2 cellular contexts compared by ENCODE assay signal in genomic region chr3:15409774-15410173, GRCh38.
TF ChIP-seq lines count a peak whose summit lies in the region.

No MANE protein-coding gene starts in this region.

TF ChIP-seq in liver, 16 proteins besides CTCF, POLR2A, EP300 and RAD21:
- TF ChIP-seq FOXA1 (IDR thresholded peaks at IDR 0.05) (no peak), JUND (IDR thresholded peaks at IDR 0.05) (no peak), NR2F2 (IDR thresholded peaks at IDR 0.05) (no peak), TAF1 (conservative IDR thresholded peaks at IDR 0.05) (no peak), HNF4A (conservative IDR thresholded peaks at IDR 0.05) (no peak), GABPA (IDR thresholded peaks at IDR 0.05 in 1 of 2, conservative IDR thresholded peaks at IDR 0.05 in 1 of 2) (no peak), FOXA2 (IDR thresholded peaks at IDR 0.05) (no peak), RXRA (IDR thresholded peaks at IDR 0.05) (no peak), SP1 (IDR thresholded peaks at IDR 0.05) (no peak), HNF4G (IDR thresholded peaks at IDR 0.05) (no peak), YY1 (IDR thresholded peaks at IDR 0.05) (no peak), EGR1 (IDR thresholded peaks at IDR 0.05; ENCODE audit: low read depth in 2 of 2) (no peak)
- TF ChIP-seq, protein P1, sequence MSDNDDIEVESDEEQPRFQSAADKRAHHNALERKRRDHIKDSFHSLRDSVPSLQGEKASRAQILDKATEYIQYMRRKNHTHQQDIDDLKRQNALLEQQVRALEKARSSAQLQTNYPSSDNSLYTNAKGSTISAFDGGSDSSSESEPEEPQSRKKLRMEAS (IDR thresholded peaks at IDR 0.05): no peak
- TF ChIP-seq, protein P2, sequence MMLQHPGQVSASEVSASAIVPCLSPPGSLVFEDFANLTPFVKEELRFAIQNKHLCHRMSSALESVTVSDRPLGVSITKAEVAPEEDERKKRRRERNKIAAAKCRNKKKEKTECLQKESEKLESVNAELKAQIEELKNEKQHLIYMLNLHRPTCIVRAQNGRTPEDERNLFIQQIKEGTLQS (IDR thresholded peaks at IDR 0.05): no peak
- TF ChIP-seq, protein P3, sequence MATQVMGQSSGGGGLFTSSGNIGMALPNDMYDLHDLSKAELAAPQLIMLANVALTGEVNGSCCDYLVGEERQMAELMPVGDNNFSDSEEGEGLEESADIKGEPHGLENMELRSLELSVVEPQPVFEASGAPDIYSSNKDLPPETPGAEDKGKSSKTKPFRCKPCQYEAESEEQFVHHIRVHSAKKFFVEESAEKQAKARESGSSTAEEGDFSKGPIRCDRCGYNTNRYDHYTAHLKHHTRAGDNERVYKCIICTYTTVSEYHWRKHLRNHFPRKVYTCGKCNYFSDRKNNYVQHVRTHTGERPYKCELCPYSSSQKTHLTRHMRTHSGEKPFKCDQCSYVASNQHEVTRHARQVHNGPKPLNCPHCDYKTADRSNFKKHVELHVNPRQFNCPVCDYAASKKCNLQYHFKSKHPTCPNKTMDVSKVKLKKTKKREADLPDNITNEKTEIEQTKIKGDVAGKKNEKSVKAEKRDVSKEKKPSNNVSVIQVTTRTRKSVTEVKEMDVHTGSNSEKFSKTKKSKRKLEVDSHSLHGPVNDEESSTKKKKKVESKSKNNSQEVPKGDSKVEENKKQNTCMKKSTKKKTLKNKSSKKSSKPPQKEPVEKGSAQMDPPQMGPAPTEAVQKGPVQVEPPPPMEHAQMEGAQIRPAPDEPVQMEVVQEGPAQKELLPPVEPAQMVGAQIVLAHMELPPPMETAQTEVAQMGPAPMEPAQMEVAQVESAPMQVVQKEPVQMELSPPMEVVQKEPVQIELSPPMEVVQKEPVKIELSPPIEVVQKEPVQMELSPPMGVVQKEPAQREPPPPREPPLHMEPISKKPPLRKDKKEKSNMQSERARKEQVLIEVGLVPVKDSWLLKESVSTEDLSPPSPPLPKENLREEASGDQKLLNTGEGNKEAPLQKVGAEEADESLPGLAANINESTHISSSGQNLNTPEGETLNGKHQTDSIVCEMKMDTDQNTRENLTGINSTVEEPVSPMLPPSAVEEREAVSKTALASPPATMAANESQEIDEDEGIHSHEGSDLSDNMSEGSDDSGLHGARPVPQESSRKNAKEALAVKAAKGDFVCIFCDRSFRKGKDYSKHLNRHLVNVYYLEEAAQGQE (IDR thresholded peaks at IDR 0.05): no peak
- TF ChIP-seq, protein P4, sequence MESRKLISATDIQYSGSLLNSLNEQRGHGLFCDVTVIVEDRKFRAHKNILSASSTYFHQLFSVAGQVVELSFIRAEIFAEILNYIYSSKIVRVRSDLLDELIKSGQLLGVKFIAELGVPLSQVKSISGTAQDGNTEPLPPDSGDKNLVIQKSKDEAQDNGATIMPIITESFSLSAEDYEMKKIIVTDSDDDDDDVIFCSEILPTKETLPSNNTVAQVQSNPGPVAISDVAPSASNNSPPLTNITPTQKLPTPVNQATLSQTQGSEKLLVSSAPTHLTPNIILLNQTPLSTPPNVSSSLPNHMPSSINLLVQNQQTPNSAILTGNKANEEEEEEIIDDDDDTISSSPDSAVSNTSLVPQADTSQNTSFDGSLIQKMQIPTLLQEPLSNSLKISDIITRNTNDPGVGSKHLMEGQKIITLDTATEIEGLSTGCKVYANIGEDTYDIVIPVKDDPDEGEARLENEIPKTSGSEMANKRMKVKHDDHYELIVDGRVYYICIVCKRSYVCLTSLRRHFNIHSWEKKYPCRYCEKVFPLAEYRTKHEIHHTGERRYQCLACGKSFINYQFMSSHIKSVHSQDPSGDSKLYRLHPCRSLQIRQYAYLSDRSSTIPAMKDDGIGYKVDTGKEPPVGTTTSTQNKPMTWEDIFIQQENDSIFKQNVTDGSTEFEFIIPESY (IDR thresholded peaks at IDR 0.05): no peak

TF ChIP-seq in HepG2, 621 proteins besides CTCF, POLR2A, EP300 and RAD21:
- no peak for TF ChIP-seq ZBED4 (CRISPR knock-in tag; IDR thresholded peaks at IDR 0.05; ENCODE audit: borderline replicate concordance)
- no peak for TF ChIP-seq HOXA9 (CRISPR knock-in tag; IDR thresholded peaks at IDR 0.05; ENCODE audit: borderline replicate concordance)
- no peak for TF ChIP-seq DZIP1 (CRISPR knock-in tag; IDR thresholded peaks at IDR 0.05)
- no peak for TF ChIP-seq KLF9 (CRISPR knock-in tag; IDR thresholded peaks at IDR 0.05; ENCODE audit: low read depth)
- no peak for TF ChIP-seq AKAP8 (CRISPR knock-in tag; IDR thresholded peaks at IDR 0.05)
- no peak for TF ChIP-seq RBM22 (optimal IDR thresholded peaks at IDR 0.05; ENCODE audit: low read length)
- no peak for TF ChIP-seq RAD51 (IDR thresholded peaks at IDR 0.05; ENCODE audit: borderline replicate concordance)
- TF ChIP-seq, protein P5, sequence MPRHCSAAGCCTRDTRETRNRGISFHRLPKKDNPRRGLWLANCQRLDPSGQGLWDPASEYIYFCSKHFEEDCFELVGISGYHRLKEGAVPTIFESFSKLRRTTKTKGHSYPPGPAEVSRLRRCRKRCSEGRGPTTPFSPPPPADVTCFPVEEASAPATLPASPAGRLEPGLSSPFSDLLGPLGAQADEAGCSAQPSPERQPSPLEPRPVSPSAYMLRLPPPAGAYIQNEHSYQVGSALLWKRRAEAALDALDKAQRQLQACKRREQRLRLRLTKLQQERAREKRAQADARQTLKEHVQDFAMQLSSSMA (CRISPR knock-in tag; IDR thresholded peaks at IDR 0.05): no peak
- no peak for TF ChIP-seq STAG1 (CRISPR knock-in tag; IDR thresholded peaks at IDR 0.05)
- TF ChIP-seq SAP130 (CRISPR knock-in tag; IDR thresholded peaks at IDR 0.05; ENCODE audit: low read depth): no peak
- no peak for TF ChIP-seq ZNF253 (CRISPR knock-in tag; IDR thresholded peaks at IDR 0.05; ENCODE audit: borderline replicate concordance)
- TF ChIP-seq ZSCAN9 (CRISPR knock-in tag; IDR thresholded peaks at IDR 0.05; ENCODE audit: borderline replicate concordance): no peak
- no peak for TF ChIP-seq ELF4 (CRISPR knock-in tag; IDR thresholded peaks at IDR 0.05; ENCODE audit: borderline replicate concordance)
- no peak for TF ChIP-seq CCAR2 (optimal IDR thresholded peaks at IDR 0.05; ENCODE audit: low read depth, low read length)
- no peak for TF ChIP-seq ZNF687 (CRISPR knock-in tag; IDR thresholded peaks at IDR 0.05)
- TF ChIP-seq CEBPG (CRISPR knock-in tag; IDR thresholded peaks at IDR 0.05): no peak
- no peak for TF ChIP-seq RORA (CRISPR knock-in tag; IDR thresholded peaks at IDR 0.05)
- no peak for TF ChIP-seq SIX4 (CRISPR knock-in tag; IDR thresholded peaks at IDR 0.05)
- TF ChIP-seq PAX8 (CRISPR knock-in tag; IDR thresholded peaks at IDR 0.05; ENCODE audit: borderline replicate concordance): no peak
- TF ChIP-seq YEATS2 (CRISPR knock-in tag; IDR thresholded peaks at IDR 0.05; ENCODE audit: borderline replicate concordance): no peak
